In the genomic region with DNA sequence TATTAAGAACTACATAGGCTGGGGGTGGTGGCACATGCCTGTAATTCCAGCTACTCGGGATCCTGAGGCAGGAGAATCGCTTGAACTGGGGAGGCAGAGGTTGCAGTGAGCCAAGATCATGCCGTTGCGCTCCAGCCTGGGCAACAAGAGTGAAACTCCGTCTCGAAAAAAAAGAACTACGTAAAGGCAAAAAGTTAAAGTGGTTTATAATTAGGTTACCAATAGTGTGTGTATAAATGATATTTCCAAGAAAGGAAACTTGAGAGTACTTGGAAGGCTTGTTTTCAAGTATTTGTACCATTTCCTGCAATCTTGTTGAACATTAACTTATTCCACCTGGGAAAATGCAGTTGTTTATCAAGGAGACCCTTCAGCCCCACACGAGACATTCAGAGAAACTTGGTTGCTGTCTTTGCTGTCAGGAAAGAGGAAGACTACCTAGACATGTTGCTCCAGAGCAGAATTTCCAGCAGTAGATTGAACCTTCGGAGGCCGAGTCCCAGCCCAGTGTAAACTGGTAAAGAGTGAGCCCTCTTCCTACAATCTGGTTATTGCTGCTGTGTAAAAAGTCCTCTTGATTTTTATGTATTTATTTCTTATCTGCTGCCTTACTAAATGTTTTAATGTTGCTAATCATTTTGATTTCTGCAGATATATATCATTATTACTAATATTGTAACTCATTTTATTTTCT, we compare ENCODE assay signal across 1 cellular context.
TF ChIP-seq lines count a peak whose summit lies in the region.

No MANE protein-coding gene starts in this region.

TF ChIP-seq in GM23338, 12 proteins besides CTCF, POLR2A, EP300 and RAD21:
- TF ChIP-seq ZNF114 (CRISPR knock-in tag; IDR thresholded peaks at IDR 0.05) (no peak), EZH2 (IDR thresholded peaks at IDR 0.05; ENCODE audit: low read depth, unreplicated experiment) (no peak), EZH2phosphoT487 (IDR thresholded peaks at IDR 0.05; ENCODE audit: unreplicated experiment) (no peak), CREB1 (CRISPR knock-in tag; IDR thresholded peaks at IDR 0.05; ENCODE audit: low read depth) (no peak), ZNF331 (CRISPR knock-in tag; IDR thresholded peaks at IDR 0.05; ENCODE audit: low read depth) (no peak), NANOG (IDR thresholded peaks at IDR 0.05; ENCODE audit: borderline replicate concordance) (no peak), JUNB (IDR thresholded peaks at IDR 0.05; ENCODE audit: unreplicated experiment) (no peak), POLR2AphosphoS5 (IDR thresholded peaks at IDR 0.05; ENCODE audit: low read depth) (no peak), STAT1 (IDR thresholded peaks at IDR 0.05; ENCODE audit: unreplicated experiment) (no peak)
- TF ChIP-seq, protein P1, sequence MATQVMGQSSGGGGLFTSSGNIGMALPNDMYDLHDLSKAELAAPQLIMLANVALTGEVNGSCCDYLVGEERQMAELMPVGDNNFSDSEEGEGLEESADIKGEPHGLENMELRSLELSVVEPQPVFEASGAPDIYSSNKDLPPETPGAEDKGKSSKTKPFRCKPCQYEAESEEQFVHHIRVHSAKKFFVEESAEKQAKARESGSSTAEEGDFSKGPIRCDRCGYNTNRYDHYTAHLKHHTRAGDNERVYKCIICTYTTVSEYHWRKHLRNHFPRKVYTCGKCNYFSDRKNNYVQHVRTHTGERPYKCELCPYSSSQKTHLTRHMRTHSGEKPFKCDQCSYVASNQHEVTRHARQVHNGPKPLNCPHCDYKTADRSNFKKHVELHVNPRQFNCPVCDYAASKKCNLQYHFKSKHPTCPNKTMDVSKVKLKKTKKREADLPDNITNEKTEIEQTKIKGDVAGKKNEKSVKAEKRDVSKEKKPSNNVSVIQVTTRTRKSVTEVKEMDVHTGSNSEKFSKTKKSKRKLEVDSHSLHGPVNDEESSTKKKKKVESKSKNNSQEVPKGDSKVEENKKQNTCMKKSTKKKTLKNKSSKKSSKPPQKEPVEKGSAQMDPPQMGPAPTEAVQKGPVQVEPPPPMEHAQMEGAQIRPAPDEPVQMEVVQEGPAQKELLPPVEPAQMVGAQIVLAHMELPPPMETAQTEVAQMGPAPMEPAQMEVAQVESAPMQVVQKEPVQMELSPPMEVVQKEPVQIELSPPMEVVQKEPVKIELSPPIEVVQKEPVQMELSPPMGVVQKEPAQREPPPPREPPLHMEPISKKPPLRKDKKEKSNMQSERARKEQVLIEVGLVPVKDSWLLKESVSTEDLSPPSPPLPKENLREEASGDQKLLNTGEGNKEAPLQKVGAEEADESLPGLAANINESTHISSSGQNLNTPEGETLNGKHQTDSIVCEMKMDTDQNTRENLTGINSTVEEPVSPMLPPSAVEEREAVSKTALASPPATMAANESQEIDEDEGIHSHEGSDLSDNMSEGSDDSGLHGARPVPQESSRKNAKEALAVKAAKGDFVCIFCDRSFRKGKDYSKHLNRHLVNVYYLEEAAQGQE (IDR thresholded peaks at IDR 0.05; ENCODE audit: unreplicated experiment) = no peak
- TF ChIP-seq, protein P2, sequence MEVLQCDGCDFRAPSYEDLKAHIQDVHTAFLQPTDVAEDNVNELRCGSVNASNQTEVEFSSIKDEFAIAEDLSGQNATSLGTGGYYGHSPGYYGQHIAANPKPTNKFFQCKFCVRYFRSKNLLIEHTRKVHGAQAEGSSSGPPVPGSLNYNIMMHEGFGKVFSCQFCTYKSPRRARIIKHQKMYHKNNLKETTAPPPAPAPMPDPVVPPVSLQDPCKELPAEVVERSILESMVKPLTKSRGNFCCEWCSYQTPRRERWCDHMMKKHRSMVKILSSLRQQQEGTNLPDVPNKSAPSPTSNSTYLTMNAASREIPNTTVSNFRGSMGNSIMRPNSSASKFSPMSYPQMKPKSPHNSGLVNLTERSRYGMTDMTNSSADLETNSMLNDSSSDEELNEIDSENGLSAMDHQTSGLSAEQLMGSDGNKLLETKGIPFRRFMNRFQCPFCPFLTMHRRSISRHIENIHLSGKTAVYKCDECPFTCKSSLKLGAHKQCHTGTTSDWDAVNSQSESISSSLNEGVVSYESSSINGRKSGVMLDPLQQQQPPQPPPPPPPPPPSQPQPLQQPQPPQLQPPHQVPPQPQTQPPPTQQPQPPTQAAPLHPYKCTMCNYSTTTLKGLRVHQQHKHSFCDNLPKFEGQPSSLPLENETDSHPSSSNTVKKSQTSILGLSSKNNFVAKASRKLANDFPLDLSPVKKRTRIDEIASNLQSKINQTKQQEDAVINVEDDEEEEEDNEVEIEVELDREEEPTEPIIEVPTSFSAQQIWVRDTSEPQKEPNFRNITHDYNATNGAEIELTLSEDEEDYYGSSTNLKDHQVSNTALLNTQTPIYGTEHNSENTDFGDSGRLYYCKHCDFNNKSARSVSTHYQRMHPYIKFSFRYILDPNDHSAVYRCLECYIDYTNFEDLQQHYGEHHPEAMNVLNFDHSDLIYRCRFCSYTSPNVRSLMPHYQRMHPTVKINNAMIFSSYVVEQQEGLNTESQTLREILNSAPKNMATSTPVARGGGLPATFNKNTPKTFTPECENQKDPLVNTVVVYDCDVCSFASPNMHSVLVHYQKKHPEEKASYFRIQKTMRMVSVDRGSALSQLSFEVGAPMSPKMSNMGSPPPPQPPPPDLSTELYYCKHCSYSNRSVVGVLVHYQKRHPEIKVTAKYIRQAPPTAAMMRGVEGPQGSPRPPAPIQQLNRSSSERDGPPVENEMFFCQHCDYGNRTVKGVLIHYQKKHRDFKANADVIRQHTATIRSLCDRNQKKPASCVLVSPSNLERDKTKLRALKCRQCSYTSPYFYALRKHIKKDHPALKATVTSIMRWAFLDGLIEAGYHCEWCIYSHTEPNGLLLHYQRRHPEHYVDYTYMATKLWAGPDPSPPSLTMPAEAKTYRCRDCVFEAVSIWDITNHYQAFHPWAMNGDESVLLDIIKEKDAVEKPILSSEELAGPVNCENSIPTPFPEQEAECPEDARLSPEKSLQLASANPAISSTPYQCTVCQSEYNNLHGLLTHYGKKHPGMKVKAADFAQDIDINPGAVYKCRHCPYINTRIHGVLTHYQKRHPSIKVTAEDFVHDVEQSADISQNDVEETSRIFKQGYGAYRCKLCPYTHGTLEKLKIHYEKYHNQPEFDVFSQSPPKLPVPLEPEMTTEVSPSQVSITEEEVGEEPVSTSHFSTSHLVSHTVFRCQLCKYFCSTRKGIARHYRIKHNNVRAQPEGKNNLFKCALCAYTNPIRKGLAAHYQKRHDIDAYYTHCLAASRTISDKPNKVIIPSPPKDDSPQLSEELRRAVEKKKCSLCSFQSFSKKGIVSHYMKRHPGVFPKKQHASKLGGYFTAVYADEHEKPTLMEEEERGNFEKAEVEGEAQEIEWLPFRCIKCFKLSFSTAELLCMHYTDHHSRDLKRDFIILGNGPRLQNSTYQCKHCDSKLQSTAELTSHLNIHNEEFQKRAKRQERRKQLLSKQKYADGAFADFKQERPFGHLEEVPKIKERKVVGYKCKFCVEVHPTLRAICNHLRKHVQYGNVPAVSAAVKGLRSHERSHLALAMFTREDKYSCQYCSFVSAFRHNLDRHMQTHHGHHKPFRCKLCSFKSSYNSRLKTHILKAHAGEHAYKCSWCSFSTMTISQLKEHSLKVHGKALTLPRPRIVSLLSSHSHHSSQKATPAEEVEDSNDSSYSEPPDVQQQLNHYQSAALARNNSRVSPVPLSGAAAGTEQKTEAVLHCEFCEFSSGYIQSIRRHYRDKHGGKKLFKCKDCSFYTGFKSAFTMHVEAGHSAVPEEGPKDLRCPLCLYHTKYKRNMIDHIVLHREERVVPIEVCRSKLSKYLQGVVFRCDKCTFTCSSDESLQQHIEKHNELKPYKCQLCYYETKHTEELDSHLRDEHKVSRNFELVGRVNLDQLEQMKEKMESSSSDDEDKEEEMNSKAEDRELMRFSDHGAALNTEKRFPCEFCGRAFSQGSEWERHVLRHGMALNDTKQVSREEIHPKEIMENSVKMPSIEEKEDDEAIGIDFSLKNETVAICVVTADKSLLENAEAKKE (CRISPR knock-in tag; IDR thresholded peaks at IDR 0.05) = no peak
- TF ChIP-seq, protein P3, sequence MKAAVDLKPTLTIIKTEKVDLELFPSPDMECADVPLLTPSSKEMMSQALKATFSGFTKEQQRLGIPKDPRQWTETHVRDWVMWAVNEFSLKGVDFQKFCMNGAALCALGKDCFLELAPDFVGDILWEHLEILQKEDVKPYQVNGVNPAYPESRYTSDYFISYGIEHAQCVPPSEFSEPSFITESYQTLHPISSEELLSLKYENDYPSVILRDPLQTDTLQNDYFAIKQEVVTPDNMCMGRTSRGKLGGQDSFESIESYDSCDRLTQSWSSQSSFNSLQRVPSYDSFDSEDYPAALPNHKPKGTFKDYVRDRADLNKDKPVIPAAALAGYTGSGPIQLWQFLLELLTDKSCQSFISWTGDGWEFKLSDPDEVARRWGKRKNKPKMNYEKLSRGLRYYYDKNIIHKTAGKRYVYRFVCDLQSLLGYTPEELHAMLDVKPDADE (IDR thresholded peaks at IDR 0.05) = no peak
TF ChIP-seq in GM23338: peak in this region for 0.
